ENCODE assay signal across 13 cellular contexts in the genomic region with DNA sequence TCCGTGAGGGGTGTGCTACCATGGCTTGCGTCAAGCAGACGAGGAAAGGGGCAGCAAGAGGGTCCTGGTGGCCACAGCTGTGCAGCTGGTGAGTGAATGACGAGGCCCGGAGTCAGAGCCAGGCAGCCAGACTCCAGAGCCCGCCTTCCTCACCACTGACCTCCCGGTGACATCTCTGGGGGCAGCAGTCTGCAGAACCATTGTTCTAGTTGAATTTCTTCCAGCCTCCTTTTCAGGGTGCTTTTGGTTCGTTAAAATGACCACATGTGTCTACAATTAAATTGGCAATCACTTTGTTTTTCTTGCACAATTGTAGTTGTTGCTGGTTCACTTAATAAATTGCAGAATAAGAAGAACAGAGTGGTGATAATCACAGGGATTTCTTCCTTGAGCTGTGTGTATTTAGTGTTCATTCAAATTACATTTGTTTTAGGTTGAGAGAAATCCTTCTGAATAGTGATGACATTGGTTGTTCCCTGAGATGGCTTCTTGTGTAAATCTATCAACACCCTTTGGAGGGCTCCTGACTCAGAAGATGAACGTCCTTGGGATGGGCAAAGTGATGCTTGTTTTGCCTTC.
DNase-seq lines count a peak whose midpoint lies in the region; ATAC-seq and TF ChIP-seq lines count a peak whose summit lies in the region.
"Had no signal": no experiment of that assay in that cellular context is flagged by ENCODE, and none has a peak within 500 bp of the region (broad histone marks: within the 10 kb centered on the region; RNA-seq: fewer than 3 reads in every experiment).

No MANE protein-coding gene starts in this region.

- TF ChIP-seq POLR2A in lower leg skin (IDR thresholded peaks at IDR 0.05) = no peak

- POLR2A ChIA-PET in naive thymus-derived CD8-positive, alpha-beta T cell (lab: Charles Lee) = no interaction called here

- intact Hi-C loops in lower leg skin (cut with DNase I; ENCODE audit: low total_unique reads) = no loop called here

- no peak overlapping the region for H3K4me3 Mint-ChIP-seq in neural crest cell
- H3K4me3 Mint-ChIP-seq in naive thymus-derived CD8-positive, alpha-beta T cell = no peak overlapping the region
- H3K4me3 Mint-ChIP-seq: stimulated activated memory B cell treated with anti-CD40 and anti-IgM and Interleukin-4, amounts not matched to agents 10 μg/mL and 1 μg/mL and 100 μg/mL, for 72 hours had no signal

- H3K27me3 ChIP-seq in RWPE2 (ENCODE audit: insufficient read depth, poor library complexity, severe bottlenecking) = no peaks in the 10 kb centered on the region

- peak; percentile 68 for DNase-seq in AG08395 (ENCODE audit: low spot score)
- no peak for DNase-seq in RWPE2 (ENCODE audit: low spot score)
- DNase-seq in fibroblast of pulmonary artery (ENCODE audit: low read depth) = peak; percentile 92
- DNase-seq in neural crest cell (ENCODE audit: low read depth, low spot score) = peak; percentile 12
- DNase-seq in activated effector memory CD4-positive, alpha-beta T cell treated with Interleukin-2 at 50 U/mL for 16 hours = no peak
- DNase-seq in lower leg skin (ENCODE audit: low spot score in 2 of 2) = no peak
- no peak for DNase-seq in naive thymus-derived CD8-positive, alpha-beta T cell
- no peak for DNase-seq in SKM-1 (lab: John Stamatoyannopoulos, UW; ENCODE audit: unreplicated experiment)
- DNase-seq: effector CD8-positive, alpha-beta T cell; RPMI8226 had no signal

- no peak overlapping the region for H3K4me3 ChIP-seq in RWPE2 (ENCODE audit: severe bottlenecking)
- no peak overlapping the region for H3K4me3 ChIP-seq in fibroblast of pulmonary artery (replicated peaks; ENCODE audit: low read depth, low read length)
- no peak overlapping the region for H3K4me3 ChIP-seq in lower leg skin (ENCODE audit: low read depth, poor library complexity, severe bottlenecking)

- H3K27ac Mint-ChIP-seq in neural crest cell (ENCODE audit: unreplicated experiment) = no peak overlapping the region
- peak overlapping the region in 1 of 10 donors; percentile 24 for H3K27ac Mint-ChIP-seq in naive thymus-derived CD8-positive, alpha-beta T cell
- H3K27ac Mint-ChIP-seq: stimulated activated memory B cell treated with anti-CD40 and anti-IgM and Interleukin-4, amounts not matched to agents 10 μg/mL and 1 μg/mL and 100 μg/mL, for 72 hours had no signal

- H3K4me1 ChIP-seq in RWPE2 (ENCODE audit: insufficient read depth, poor library complexity, severe bottlenecking) = peaks cover 49% of the 10 kb centered on the region

- H3K27me3 Mint-ChIP-seq in neural crest cell (ENCODE audit: low read depth) = no peaks in the 10 kb centered on the region
- H3K27me3 Mint-ChIP-seq in naive thymus-derived CD8-positive, alpha-beta T cell = no peaks in the 10 kb centered on the region
- H3K27me3 Mint-ChIP-seq: stimulated activated memory B cell treated with anti-CD40 and anti-IgM and Interleukin-4, amounts not matched to agents 10 μg/mL and 1 μg/mL and 100 μg/mL, for 72 hours had no signal

- TF ChIP-seq CTCF in RWPE2 (IDR thresholded peaks at IDR 0.05; ENCODE audit: poor library complexity, severe bottlenecking) = no peak
- no peak for TF ChIP-seq CTCF in fibroblast of pulmonary artery (IDR thresholded peaks at IDR 0.05; ENCODE audit: low read length, missing control alignments)
- no peak for TF ChIP-seq CTCF in neural crest cell (conservative IDR thresholded peaks at IDR 0.05)
- no peak for TF ChIP-seq CTCF in lower leg skin (IDR thresholded peaks at IDR 0.05)

- WGBS in lower leg skin, 2 donors = 61 to 64% methylated on average over 9 of the region's 9 CpGs

- H3K36me3 Mint-ChIP-seq in neural crest cell (ENCODE audit: low read depth) = peaks cover 16% of the 10 kb centered on the region
- peaks cover 3 to 15% (median 9%) of the 10 kb centered on the region in 3 donors for H3K36me3 Mint-ChIP-seq in naive thymus-derived CD8-positive, alpha-beta T cell

- no peak for ATAC-seq in RWPE2 (ENCODE audit: low read depth)
- no peak for ATAC-seq in naive thymus-derived CD8-positive, alpha-beta T cell
- ATAC-seq: stimulated activated memory B cell treated with anti-CD40 and anti-IgM and Interleukin-4, amounts not matched to agents 10 μg/mL and 1 μg/mL and 100 μg/mL, for 72 hours had no signal

- peaks cover 12% of the 10 kb centered on the region for H3K36me3 ChIP-seq in RWPE2 (ENCODE audit: low read depth)
- H3K36me3 ChIP-seq: neutrophil had no signal

- peaks cover 36% of the 10 kb centered on the region for H3K4me1 Mint-ChIP-seq in neural crest cell
- H3K4me1 Mint-ChIP-seq in naive thymus-derived CD8-positive, alpha-beta T cell = peaks cover 9 to 15% (median 11%) of the 10 kb centered on the region in 4 donors

- peaks cover 8% of the 10 kb centered on the region for H3K9me3 Mint-ChIP-seq in neural crest cell
- no peaks in the 10 kb centered on the region for H3K9me3 Mint-ChIP-seq in naive thymus-derived CD8-positive, alpha-beta T cell
- H3K9me3 Mint-ChIP-seq: stimulated activated memory B cell treated with anti-CD40 and anti-IgM and Interleukin-4, amounts not matched to agents 10 μg/mL and 1 μg/mL and 100 μg/mL, for 72 hours had no signal

- H3K27ac ChIP-seq in RWPE2 (ENCODE audit: poor library complexity, severe bottlenecking) = peak overlapping the region; percentile 83
- H3K27ac ChIP-seq: C4-2B, neutrophil had no signal

- H3K9me3 ChIP-seq in RWPE2 (ENCODE audit: severe bottlenecking) = no peaks in the 10 kb centered on the region
- H3K9me3 ChIP-seq: neutrophil had no signal

Comparison
In these comparisons a context has a peak if more than half of its experiments do, and no peak if none do; other contexts are left out.
1. DNase-seq: peak in AG08395 (single experiment), fibroblast of pulmonary artery (single experiment) and neural crest cell (single experiment); none in RWPE2 (single experiment), activated effector memory CD4-positive, alpha-beta T cell treated with Interleukin-2 at 50 U/mL for 16 hours (single experiment), lower leg skin (0 of 2), naive thymus-derived CD8-positive, alpha-beta T cell (0 of 10) and SKM-1 (single experiment).